In genomic region chr21:31903896-31904295, GRCh38 we compare ENCODE assay signal across 16 cellular contexts. TPM values are rescaled to one million over a fixed set of nuclear protein-coding genes. Genes with fewer than 3 reads are reported as not detected.
"Had no signal": no experiment of that assay in that cellular context is flagged by ENCODE, and none has a peak within 500 bp of the region (broad histone marks: within the 10 kb centered on the region; RNA-seq: fewer than 3 reads in every experiment).

No MANE protein-coding gene starts in this region.

- H3K36me3 Mint-ChIP-seq: naive thymus-derived CD4-positive, alpha-beta T cell had no signal

- H3K27ac Mint-ChIP-seq: endodermal cell; naive thymus-derived CD4-positive, alpha-beta T cell had no signal

- H3K4me3 ChIP-seq: coronary artery, smooth muscle cell had no signal

- DNase-seq: effector CD4-positive, alpha-beta T cell; endodermal cell; erythroblast; foreskin keratinocyte; head of caudate nucleus; hippocampal formation; kidney glomerular epithelial cell; mesendoderm; naive thymus-derived CD4-positive, alpha-beta T cell; right cardiac atrium; stimulated activated CD4-positive, alpha-beta T cell treated with anti-CD3 and anti-CD28 coated beads, Interleukin-2, amount 100 ng/mL, for 48 hours; stimulated activated naive CD4-positive, alpha-beta T cell treated with Interleukin-2 at 50 U/mL for 16 hours had no signal

- H3K9me3 Mint-ChIP-seq: neural crest cell had no signal

- H3K27ac ChIP-seq: coronary artery, foreskin keratinocyte had no signal

- FAIRE-seq: endothelial cell of umbilical vein had no signal

- H3K4me3 Mint-ChIP-seq: endodermal cell; naive thymus-derived CD4-positive, alpha-beta T cell; neural crest cell had no signal

- ATAC-seq: foreskin keratinocyte; naive thymus-derived CD4-positive, alpha-beta T cell; right cardiac atrium had no signal

RNA-seq across cellular contexts. Expression of gene HUNK, which starts 31.1 kb away (rescaled TPM):
- total RNA-seq: endothelial cell of umbilical vein had no signal
- polyA plus RNA-seq: endothelial cell of umbilical vein; naive thymus-derived CD4-positive, alpha-beta T cell had no signal
